ENCODE assay signal across 26 cellular contexts in genomic region chr1:76819976-76820375, GRCh38. TPM values are rescaled to one million over a fixed set of nuclear protein-coding genes. Genes with fewer than 3 reads are reported as not detected.
"Had no signal": no experiment of that assay in that cellular context is flagged by ENCODE, and none has a peak within 500 bp of the region (broad histone marks: within the 10 kb centered on the region; RNA-seq: fewer than 3 reads in every experiment).

No MANE protein-coding gene starts in this region.

- H2AFZ ChIP-seq: hepatocyte had no signal

- H3K4me2 ChIP-seq: hepatocyte had no signal

- H3K9me3 ChIP-seq: left ventricle myocardium inferior, mucosa of descending colon, pancreas, prostate gland, sigmoid colon, spleen, tibial nerve, uterus had no signal

- H3K4me3 Mint-ChIP-seq: memory B cell; naive thymus-derived CD4-positive, alpha-beta T cell; natural killer cell treated with Interleukin-12 subunit alpha and Interleukin-12 subunit beta and Interleukin-15 and Interleukin-18, amount 100 ng/mL, for 72 hours; stimulated activated effector memory CD8-positive, alpha-beta T cell treated with anti-CD3 and anti-CD28 coated beads, Interleukin-12 subunit alpha, Interleukin-12 subunit beta, amount 100 ng/mL, for 72 hours; stimulated activated naive CD8-positive, alpha-beta T cell treated with anti-CD3 and anti-CD28 coated beads, Interleukin-15, amount 100 ng/mL, for 72 hours; type B pancreatic cell had no signal

- H3K4me3 ChIP-seq: hepatocyte, left ventricle myocardium inferior, lung, mucosa of descending colon, pancreas, prostate gland, sigmoid colon, spleen, tibial nerve, uterus had no signal

- H3K4me1 ChIP-seq: left ventricle myocardium inferior, pancreas, prostate gland, sigmoid colon, spleen, tibial nerve, uterus had no signal

- H3K9me3 Mint-ChIP-seq: stimulated activated effector memory CD8-positive, alpha-beta T cell treated with anti-CD3 and anti-CD28 coated beads, Interleukin-12 subunit alpha, Interleukin-12 subunit beta, amount 100 ng/mL, for 72 hours; stimulated activated naive CD8-positive, alpha-beta T cell treated with anti-CD3 and anti-CD28 coated beads, Interleukin-15, amount 100 ng/mL, for 72 hours; type B pancreatic cell had no signal

- H3K27ac ChIP-seq: hepatocyte, left ventricle myocardium inferior, pancreas, prostate gland, sigmoid colon, spleen, tibial nerve, uterus had no signal

- H3K79me2 ChIP-seq: hepatocyte had no signal

- ATAC-seq: mucosa of descending colon; naive thymus-derived CD4-positive, alpha-beta T cell; natural killer cell treated with Interleukin-12 subunit alpha and Interleukin-12 subunit beta and Interleukin-15 and Interleukin-18, amount 100 ng/mL, for 72 hours; pancreas; right cardiac atrium; stimulated activated effector memory CD8-positive, alpha-beta T cell treated with anti-CD3 and anti-CD28 coated beads, Interleukin-12 subunit alpha, Interleukin-12 subunit beta, amount 100 ng/mL, for 72 hours; stimulated activated naive CD8-positive, alpha-beta T cell treated with anti-CD3 and anti-CD28 coated beads, Interleukin-15, amount 100 ng/mL, for 72 hours had no signal

- H3K36me3 Mint-ChIP-seq: memory B cell; naive thymus-derived CD4-positive, alpha-beta T cell; natural killer cell treated with Interleukin-12 subunit alpha and Interleukin-12 subunit beta and Interleukin-15 and Interleukin-18, amount 100 ng/mL, for 72 hours; stimulated activated effector memory CD8-positive, alpha-beta T cell treated with anti-CD3 and anti-CD28 coated beads, Interleukin-12 subunit alpha, Interleukin-12 subunit beta, amount 100 ng/mL, for 72 hours; type B pancreatic cell had no signal

- H3K4me1 Mint-ChIP-seq: memory B cell; naive thymus-derived CD4-positive, alpha-beta T cell; stimulated activated effector memory CD8-positive, alpha-beta T cell treated with anti-CD3 and anti-CD28 coated beads, Interleukin-12 subunit alpha, Interleukin-12 subunit beta, amount 100 ng/mL, for 72 hours; stimulated activated naive CD8-positive, alpha-beta T cell treated with anti-CD3 and anti-CD28 coated beads, Interleukin-15, amount 100 ng/mL, for 72 hours had no signal

- DNase-seq: islet precursor cell; left ventricle myocardium inferior; midbrain; mucosa of descending colon; naive thymus-derived CD4-positive, alpha-beta T cell; nucleus accumbens; pancreas; posterior cingulate gyrus; retina; right cardiac atrium; sigmoid colon; small intestine; spleen; stimulated activated CD4-positive, alpha-beta T cell treated with anti-CD3 and anti-CD28 coated beads, Interleukin-4, amount 100 ng/mL, for 24 hours; stimulated activated naive CD4-positive, alpha-beta T cell; stimulated activated naive CD8-positive, alpha-beta T cell treated with anti-CD3 and anti-CD28 coated beads, Interleukin-15, amount 100 ng/mL, for 72 hours; substantia nigra; uterus had no signal

- H3K36me3 ChIP-seq: left ventricle myocardium inferior, pancreas, prostate gland, sigmoid colon, spleen, tibial nerve, uterus had no signal

- H3K27ac Mint-ChIP-seq: memory B cell; naive thymus-derived CD4-positive, alpha-beta T cell; natural killer cell treated with Interleukin-12 subunit alpha and Interleukin-12 subunit beta and Interleukin-15 and Interleukin-18, amount 100 ng/mL, for 72 hours; stimulated activated effector memory CD8-positive, alpha-beta T cell treated with anti-CD3 and anti-CD28 coated beads, Interleukin-12 subunit alpha, Interleukin-12 subunit beta, amount 100 ng/mL, for 72 hours; stimulated activated naive CD8-positive, alpha-beta T cell treated with anti-CD3 and anti-CD28 coated beads, Interleukin-15, amount 100 ng/mL, for 72 hours; type B pancreatic cell had no signal

- H3K27me3 ChIP-seq: pancreas, sigmoid colon, spleen, tibial nerve, uterus had no signal

RNA-seq across cellular contexts. Expression of gene ST6GALNAC5, which starts 47.3 kb away (rescaled TPM):
- total RNA-seq: naive thymus-derived CD4-positive, alpha-beta T cell; natural killer cell treated with Interleukin-12 subunit alpha and Interleukin-12 subunit beta and Interleukin-15 and Interleukin-18, amount 100 ng/mL, for 72 hours had no signal
- polyA plus RNA-seq: naive thymus-derived CD4-positive, alpha-beta T cell had no signal
